ENCODE assay signal across 10 cellular contexts in the genomic region with DNA sequence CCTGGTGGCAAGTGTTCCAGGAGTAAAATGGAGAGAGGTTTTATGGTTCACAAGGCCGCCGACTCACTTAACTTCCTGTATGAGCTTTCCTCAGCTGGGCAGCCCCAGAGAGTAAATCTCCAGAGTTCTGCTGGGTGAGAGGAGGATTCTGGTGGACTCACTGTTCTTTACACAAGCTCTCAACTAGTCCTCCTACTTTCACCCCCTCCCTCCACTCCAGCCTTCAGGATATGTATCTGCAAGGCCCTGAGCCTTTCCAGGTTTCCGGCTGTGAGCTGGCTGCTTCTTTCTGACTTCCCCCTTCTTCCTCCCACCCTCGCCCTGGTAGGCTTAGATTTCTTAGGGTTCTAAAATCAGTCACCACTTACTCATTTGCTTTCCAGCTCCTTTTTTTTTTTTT. TPM values are rescaled to one million over a fixed set of nuclear protein-coding genes. Genes with fewer than 3 reads are reported as not detected.
DNase-seq lines count a peak whose midpoint lies in the region; ATAC-seq, FAIRE-seq and TF ChIP-seq lines count a peak whose summit lies in the region.
"Had no signal": no experiment of that assay in that cellular context is flagged by ENCODE, and none has a peak within 500 bp of the region (broad histone marks: within the 10 kb centered on the region; RNA-seq: fewer than 3 reads in every experiment).

No MANE protein-coding gene starts in this region.

- H3K9me3 ChIP-seq in KOPT-K1 (ENCODE audit: insufficient read depth, low read length, poor library complexity, severe bottlenecking) (peaks cover 5% of the 10 kb centered on the region), skeletal muscle satellite cell (replicated peaks; ENCODE audit: low read length) (no peaks in the 10 kb centered on the region)
- H3K9me3 ChIP-seq: ascending aorta had no signal

- no peak overlapping the region for H3K27ac Mint-ChIP-seq in activated CD8-positive, alpha-beta T cell treated with anti-CD3 and anti-CD28 coated beads for 36 hours
- H3K27ac Mint-ChIP-seq in activated CD8-positive, alpha-beta T cell treated with anti-CD3 and anti-CD28 coated beads, Interleukin-2, amount 10 ng/mL, durations not matched to agents 7 days and 5 days = no peak overlapping the region

- H3K9ac ChIP-seq in skeletal muscle satellite cell (ENCODE audit: low read depth, low read length) = no peak overlapping the region

- H3K4me1 ChIP-seq in skeletal muscle satellite cell (ENCODE audit: control insufficient read depth, insufficient read depth, low read length) = no peaks in the 10 kb centered on the region
- H3K4me1 ChIP-seq: ascending aorta had no signal

- no peak overlapping the region for H3K4me3 Mint-ChIP-seq in activated CD8-positive, alpha-beta T cell treated with anti-CD3 and anti-CD28 coated beads for 36 hours
- no peak overlapping the region for H3K4me3 Mint-ChIP-seq in activated CD8-positive, alpha-beta T cell treated with anti-CD3 and anti-CD28 coated beads, Interleukin-2, amount 10 ng/mL, durations not matched to agents 7 days and 5 days

- no peaks in the 10 kb centered on the region for H3K27me3 ChIP-seq in bronchial epithelial cell (ENCODE audit: control insufficient read depth, insufficient read depth, low read length)
- H3K27me3 ChIP-seq in skeletal muscle satellite cell (ENCODE audit: control insufficient read depth, insufficient read depth, low read length) = no peaks in the 10 kb centered on the region
- H3K27me3 ChIP-seq: ascending aorta had no signal

- H3K4me2 ChIP-seq in skeletal muscle satellite cell (ENCODE audit: low read length) = peak overlapping the region; percentile 5

- peak overlapping the region; percentile 15 for H3K27ac ChIP-seq in KOPT-K1 (ENCODE audit: low read depth, low read length, poor library complexity, severe bottlenecking)
- H3K27ac ChIP-seq: ascending aorta had no signal

- H3K4me3 ChIP-seq in bronchial epithelial cell (ENCODE audit: low read depth, low read length) = no peak overlapping the region
- H3K4me3 ChIP-seq in skeletal muscle satellite cell (ENCODE audit: low read length) = no peak overlapping the region
- H3K4me3 ChIP-seq: ascending aorta had no signal

- H3K36me3 Mint-ChIP-seq in activated CD8-positive, alpha-beta T cell treated with anti-CD3 and anti-CD28 coated beads for 36 hours (ENCODE audit: low read depth) = no peaks in the 10 kb centered on the region
- no peaks in the 10 kb centered on the region for H3K36me3 Mint-ChIP-seq in activated CD8-positive, alpha-beta T cell treated with anti-CD3 and anti-CD28 coated beads, Interleukin-2, amount 10 ng/mL, durations not matched to agents 7 days and 5 days (ENCODE audit: low read depth)

- peaks cover 5% of the 10 kb centered on the region for H3K4me1 Mint-ChIP-seq in activated CD8-positive, alpha-beta T cell treated with anti-CD3 and anti-CD28 coated beads for 36 hours (ENCODE audit: low read depth)
- H3K4me1 Mint-ChIP-seq in activated CD8-positive, alpha-beta T cell treated with anti-CD3 and anti-CD28 coated beads, Interleukin-2, amount 10 ng/mL, durations not matched to agents 7 days and 5 days (ENCODE audit: low read depth) = no peaks in the 10 kb centered on the region

- H3K27me3 Mint-ChIP-seq in activated CD8-positive, alpha-beta T cell treated with anti-CD3 and anti-CD28 coated beads for 36 hours = no peaks in the 10 kb centered on the region
- peaks cover 5% of the 10 kb centered on the region for H3K27me3 Mint-ChIP-seq in activated CD8-positive, alpha-beta T cell treated with anti-CD3 and anti-CD28 coated beads, Interleukin-2, amount 10 ng/mL, durations not matched to agents 7 days and 5 days (ENCODE audit: low read depth)

- FAIRE-seq in bronchial epithelial cell (lab: Jason Lieb, UNC) = no peak

- CTCF ChIA-PET in activated CD8-positive, alpha-beta T cell treated with anti-CD3 and anti-CD28 coated beads for 36 hours (lab: Charles Lee) = interaction anchor here (1.0 kb wide), 1 partner anchor 651 kb away, joined by 3 read pairs; no protein-coding TSS in a partner anchor
- CTCF ChIA-PET in activated CD8-positive, alpha-beta T cell treated with anti-CD3 and anti-CD28 coated beads, Interleukin-2, amount 10 ng/mL, durations not matched to agents 7 days and 5 days (lab: Charles Lee) = no interaction called here

- intact Hi-C loops in activated CD8-positive, alpha-beta T cell treated with anti-CD3 and anti-CD28 coated beads for 36 hours (cut with micrococcal nuclease) = no loop called here
- intact Hi-C loops in sciatic nerve (cut with DNase I) = no loop called here

- no peak for TF ChIP-seq CTCF in activated CD8-positive, alpha-beta T cell treated with anti-CD3 and anti-CD28 coated beads for 36 hours (IDR thresholded peaks at IDR 0.05)
- no peak for TF ChIP-seq CTCF in bronchial epithelial cell (IDR thresholded peaks at IDR 0.05; ENCODE audit: insufficient read depth, low read length, severe bottlenecking)

- no peaks in the 10 kb centered on the region for H3K9me3 Mint-ChIP-seq in activated CD8-positive, alpha-beta T cell treated with anti-CD3 and anti-CD28 coated beads for 36 hours
- H3K9me3 Mint-ChIP-seq in activated CD8-positive, alpha-beta T cell treated with anti-CD3 and anti-CD28 coated beads, Interleukin-2, amount 10 ng/mL, durations not matched to agents 7 days and 5 days (ENCODE audit: insufficient read depth) = no peaks in the 10 kb centered on the region

- peak; percentile 7 for DNase-seq in activated CD8-positive, alpha-beta T cell treated with anti-CD3 and anti-CD28 coated beads for 36 hours
- DNase-seq in activated CD8-positive, alpha-beta T cell treated with anti-CD3 and anti-CD28 coated beads, Interleukin-2, amount 10 ng/mL, durations not matched to agents 7 days and 5 days = no peak
- DNase-seq in bronchial epithelial cell (ENCODE audit: low read depth) (peak; percentile 56), inferior parietal cortex (ENCODE audit: extremely low spot score) (no peak), COLO668 (lab: John Stamatoyannopoulos, UW; ENCODE audit: unreplicated experiment) (no peak), sciatic nerve (ENCODE audit: low spot score) (no peak)
- DNase-seq: NCI-H1930 had no signal

- H3K36me3 ChIP-seq in KOPT-K1 (ENCODE audit: insufficient read depth, low read length) (no peaks in the 10 kb centered on the region), bronchial epithelial cell (ENCODE audit: control insufficient read depth, insufficient read depth, low read length) (no peaks in the 10 kb centered on the region), skeletal muscle satellite cell (ENCODE audit: insufficient read depth, low read length) (no peaks in the 10 kb centered on the region)
- H3K36me3 ChIP-seq: ascending aorta had no signal

- ATAC-seq in activated CD8-positive, alpha-beta T cell treated with anti-CD3 and anti-CD28 coated beads for 36 hours = no peak
- ATAC-seq in activated CD8-positive, alpha-beta T cell treated with anti-CD3 and anti-CD28 coated beads, Interleukin-2, amount 10 ng/mL, durations not matched to agents 7 days and 5 days = no peak
- ATAC-seq in sciatic nerve = no peak

- POLR2A ChIA-PET in activated CD8-positive, alpha-beta T cell treated with anti-CD3 and anti-CD28 coated beads for 36 hours (lab: Charles Lee) = no interaction called here
- POLR2A ChIA-PET in activated CD8-positive, alpha-beta T cell treated with anti-CD3 and anti-CD28 coated beads, Interleukin-2, amount 10 ng/mL, durations not matched to agents 7 days and 5 days (lab: Charles Lee) = no interaction called here

RNA-seq across cellular contexts. Expression of gene EML6, which starts 34.0 kb away (rescaled TPM):
- 1 to 10 TPM; 1.2 to 1.7 TPM for total RNA-seq in activated CD8-positive, alpha-beta T cell treated with anti-CD3 and anti-CD28 coated beads for 36 hours
- total RNA-seq in activated CD8-positive, alpha-beta T cell treated with anti-CD3 and anti-CD28 coated beads, Interleukin-2, amount 10 ng/mL, durations not matched to agents 7 days and 5 days = 1 to 10 TPM in 1 of 2 experiments, under 1 TPM in 1; 0.78 to 1.3 TPM
- total RNA-seq in bronchial epithelial cell (0.53 and 1.7 TPM in 2 replicates), sciatic nerve (0.89 TPM)
- 2.4 and 2.5 TPM in 2 replicates for total RNA-seq in skeletal muscle satellite cell (2012; rRNA removed)
- total RNA-seq: ascending aorta had no signal

Comparison
In these comparisons a context has a peak if more than half of its experiments do, and no peak if none do; other contexts are left out.
1. DNase-seq: peak in activated CD8-positive, alpha-beta T cell treated with anti-CD3 and anti-CD28 coated beads for 36 hours (single experiment) and bronchial epithelial cell (single experiment); none in activated CD8-positive, alpha-beta T cell treated with anti-CD3 and anti-CD28 coated beads, Interleukin-2, amount 10 ng/mL, durations not matched to agents 7 days and 5 days (single experiment), inferior parietal cortex (single experiment), COLO668 (single experiment) and sciatic nerve (single experiment).